16 cellular contexts compared by ENCODE assay signal in the genomic region with DNA sequence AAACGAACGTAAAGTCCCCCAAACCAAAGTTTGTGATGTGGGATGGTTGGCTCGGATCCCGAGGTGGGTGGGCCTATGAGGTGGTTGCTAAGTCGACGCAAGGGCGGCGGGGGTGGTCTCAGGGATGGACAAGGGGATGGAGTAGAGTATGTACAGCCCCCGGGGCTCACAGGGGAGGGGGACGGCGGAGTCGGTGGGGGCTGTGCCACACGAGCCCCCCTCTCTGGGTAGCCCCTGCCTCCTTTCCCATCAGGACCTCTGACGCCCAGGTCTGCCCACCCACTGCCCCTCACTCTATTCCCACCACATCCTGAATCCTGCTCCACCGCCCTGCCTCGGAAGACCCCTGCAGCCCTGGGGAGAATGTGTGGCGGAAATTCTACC. TPM values are rescaled to one million over a fixed set of nuclear protein-coding genes. Genes with fewer than 3 reads are reported as not detected.
DNase-seq lines count a peak whose midpoint lies in the region; ATAC-seq, FAIRE-seq and TF ChIP-seq lines count a peak whose summit lies in the region.
"Had no signal": no experiment of that assay in that cellular context is flagged by ENCODE, and none has a peak within 500 bp of the region (broad histone marks: within the 10 kb centered on the region; RNA-seq: fewer than 3 reads in every experiment).

No MANE protein-coding gene starts in this region.

- no peaks in the 10 kb centered on the region for H3K79me2 ChIP-seq in SK-N-SH (ENCODE audit: insufficient read depth)
- H3K79me2 ChIP-seq in endothelial cell of umbilical vein (ENCODE audit: control insufficient read depth, insufficient read depth, low read length): no peaks in the 10 kb centered on the region

- H3K27me3 Mint-ChIP-seq in osteocyte (ENCODE audit: unreplicated experiment): no peaks in the 10 kb centered on the region

- WGBS in SK-N-SH (ENCODE audit: low lambda C conversion rate): 89% methylated on average over 17 of the region's 17 CpGs

- H3F3A ChIP-seq in SK-N-SH (replicated peaks; ENCODE audit: insufficient read depth): no peaks in the 10 kb centered on the region

- TF ChIP-seq RAD21 in SK-N-SH (IDR thresholded peaks at IDR 0.05; ENCODE audit: low read length): no peak

- BruUV-seq in endothelial cell of umbilical vein (replicated peaks; lab: Mats Ljungman, UMichigan): TSS peak; percentile 28

- H3K27ac Mint-ChIP-seq in osteocyte (ENCODE audit: unreplicated experiment): peak overlapping the region; percentile 38

- POLR2A ChIA-PET in SK-N-SH (lab: Yijun Ruan, JAX): interaction anchor here (0.8 kb wide), 2 partner anchors 17 to 39 kb away, joined by 3 to 4 read pairs; no protein-coding TSS in a partner anchor
- POLR2A ChIA-PET in endothelial cell of umbilical vein (lab: Charles Lee): no interaction called here

- no peak overlapping the region for H3K4me2 ChIP-seq in SK-N-SH
- H3K4me2 ChIP-seq in endothelial cell of umbilical vein (ENCODE audit: insufficient read depth, low read length): no peak overlapping the region

- H3K4me1 ChIP-seq in SK-N-SH (ENCODE audit: control insufficient read depth in 1 of 2, insufficient read depth in 2 of 2, low read depth in 1 of 2, low read length in 1 of 2) (peaks cover 0 to 8% of the 10 kb centered on the region in 2 experiments; a peak in 1 of 4 replicates), endothelial cell of umbilical vein (ENCODE audit: control insufficient read depth, extremely low read depth, insufficient read depth, low read length) (no peaks in the 10 kb centered on the region)

- TF ChIP-seq EP300 in SK-N-SH (IDR thresholded peaks at IDR 0.05; ENCODE audit: borderline replicate concordance in 1 of 2, low read depth in 1 of 2, low read length in 1 of 2): no peak

- H3K36me3 Mint-ChIP-seq in osteocyte (ENCODE audit: unreplicated experiment): peaks cover 15% of the 10 kb centered on the region

- peaks cover 4% of the 10 kb centered on the region for H3K4me1 Mint-ChIP-seq in osteocyte (ENCODE audit: unreplicated experiment)

- H3K9me3 ChIP-seq in SK-N-SH (no peaks in the 10 kb centered on the region), endothelial cell of umbilical vein (replicated peaks; ENCODE audit: control insufficient read depth, insufficient read depth, low read length) (no peaks in the 10 kb centered on the region)
- H3K9me3 ChIP-seq: Peyer's patch had no signal

- no peak for TF ChIP-seq CTCF in SK-N-SH (IDR thresholded peaks at IDR 0.05)
- TF ChIP-seq CTCF in endothelial cell of umbilical vein (IDR thresholded peaks at IDR 0.05; ENCODE audit: extremely low read depth in 1 of 2, insufficient read depth in 1 of 2, low read depth in 1 of 2, low read length in 2 of 2): no peak
- TF ChIP-seq CTCF in osteocyte (IDR thresholded peaks at IDR 0.05): no peak

- dilution Hi-C loops in endothelial cell of umbilical vein (cut with MboI; ENCODE audit: extremely low pct_ligation_motif_present, low sequenced_read_pairs): loop anchor here (25.0 kb wide), 1 partner anchor 124 kb away; no protein-coding TSS in a partner anchor

- H3K27ac ChIP-seq in SK-N-SH (ENCODE audit: low read depth in 2 of 2, low read length in 1 of 2) (no peak overlapping the region), endothelial cell of umbilical vein (ENCODE audit: insufficient read depth, low read depth, low read length) (no peak overlapping the region)

- no peak for FAIRE-seq in endothelial cell of umbilical vein (lab: Jason Lieb, UNC)
- FAIRE-seq: GM18507 had no signal

- peak; percentile 44 for DNase-seq in SK-N-SH
- no peak for DNase-seq in endothelial cell of umbilical vein (ENCODE audit: low read depth, low spot score)
- no peak for DNase-seq in osteocyte (ENCODE audit: extremely low spot score, unreplicated experiment)
- no peak for DNase-seq in stimulated activated CD4-positive, alpha-beta T cell treated with anti-CD3 and anti-CD28 coated beads, Interleukin-2, amount 100 ng/mL, for 48 hours
- DNase-seq in NCI-H1092 (lab: John Stamatoyannopoulos, UW): no peak
- DNase-seq in Right ventricle myocardium superior: no peak
- DNase-seq: 8988T, NCI-H1048, NCI-H1694 treated with DMSO at 0.1 percent for 48 hours, NCI-H510A, Peyer's patch, SIG-M5 had no signal

- no peaks in the 10 kb centered on the region for H3K9me1 ChIP-seq in endothelial cell of umbilical vein (replicated peaks; ENCODE audit: control insufficient read depth, extremely low read depth, insufficient read depth, low read length)

- H3K9me2 ChIP-seq in SK-N-SH: no peaks in the 10 kb centered on the region

- no peak for TF ChIP-seq POLR2A in endothelial cell of umbilical vein (IDR thresholded peaks at IDR 0.05; ENCODE audit: low read depth, low read length)

- H3K9ac ChIP-seq in SK-N-SH (no peak overlapping the region), endothelial cell of umbilical vein (replicated peaks; ENCODE audit: extremely low read depth, insufficient read depth, low read length) (no peak overlapping the region)

- H3K4me3 ChIP-seq in SK-N-SH (ENCODE audit: low read depth in 2 of 2, low read length in 1 of 2) (no peak overlapping the region), endothelial cell of umbilical vein (replicated peaks in 1 of 3; ENCODE audit: insufficient read depth in 1 of 3, low read depth in 1 of 3, low read length in 3 of 3) (no peak overlapping the region)
- H3K4me3 ChIP-seq: Peyer's patch had no signal

- H3K36me3 ChIP-seq in SK-N-SH (replicated peaks in 1 of 2; ENCODE audit: control insufficient read depth in 1 of 2, insufficient read depth in 2 of 2, low read length in 1 of 2) (peaks cover 12 to 29% of the 10 kb centered on the region in 2 experiments), endothelial cell of umbilical vein (ENCODE audit: control insufficient read depth in 2 of 2, extremely low read depth in 1 of 2, insufficient read depth in 2 of 2, low read length in 2 of 2) (peaks cover 4 to 20% of the 10 kb centered on the region in 2 experiments)

- no peak for ATAC-seq in SK-N-SH treated with all-trans-retinoic acid at 6 μM for 48 hours
- no peak for ATAC-seq in GM19467 (IDR thresholded peaks at IDR 0.05; ENCODE audit: unreplicated experiment)
- no peak for ATAC-seq in Right ventricle myocardium superior (ENCODE audit: poor library complexity)

- no peak overlapping the region for H2AFZ ChIP-seq in SK-N-SH (ENCODE audit: low read depth)
- no peak overlapping the region for H2AFZ ChIP-seq in endothelial cell of umbilical vein (ENCODE audit: low read depth, low read length)

- H3K27me3 ChIP-seq in SK-N-SH (ENCODE audit: insufficient read depth) (no peaks in the 10 kb centered on the region), endothelial cell of umbilical vein (ENCODE audit: control insufficient read depth in 2 of 2, insufficient read depth in 2 of 2, low read length in 2 of 2) (no peaks in the 10 kb centered on the region)
- H3K27me3 ChIP-seq: Peyer's patch had no signal

- CTCF ChIA-PET in SK-N-SH (lab: Yijun Ruan, JAX) (no interaction called here), endothelial cell of umbilical vein (lab: Charles Lee) (interaction anchor here (1.0 to 1.7 kb wide), 3 partner anchors 8 to 110 kb away, joined by 3 to 6 read pairs (median 4); no protein-coding TSS in a partner anchor)

- H3K4me3 Mint-ChIP-seq in osteocyte (ENCODE audit: unreplicated experiment): no peak overlapping the region

- H3K9me3 Mint-ChIP-seq in osteocyte (ENCODE audit: unreplicated experiment): no peaks in the 10 kb centered on the region

- intact Hi-C loops in endothelial cell of umbilical vein (cut with micrococcal nuclease) (no loop called here), Right ventricle myocardium superior (cut with DNase I) (no loop called here)

- peaks cover 13% of the 10 kb centered on the region for H4K20me1 ChIP-seq in SK-N-SH (ENCODE audit: insufficient read depth)
- H4K20me1 ChIP-seq in endothelial cell of umbilical vein (replicated peaks; ENCODE audit: control insufficient read depth, extremely low read depth, insufficient read depth, low read length): no peaks in the 10 kb centered on the region

TF ChIP-seq in SK-N-SH, 30 proteins besides CTCF, POLR2A, EP300 and RAD21 (continues in another document):
- TF ChIP-seq TEAD4 (IDR thresholded peaks at IDR 0.05; ENCODE audit: borderline replicate concordance, insufficient read depth): no peak
- no peak for TF ChIP-seq MEF2A (IDR thresholded peaks at IDR 0.05; ENCODE audit: borderline replicate concordance, low read depth)

TF ChIP-seq in endothelial cell of umbilical vein, 7 proteins besides CTCF, POLR2A, EP300 and RAD21:
- TF ChIP-seq POLR2AphosphoS5 (IDR thresholded peaks at IDR 0.05; ENCODE audit: insufficient read depth, low read depth, low read length) (peak; percentile 36), GATA2 (IDR thresholded peaks at IDR 0.05; ENCODE audit: insufficient read depth, insufficient read length, low read depth, low read length) (no peak)

RNA-seq across cellular contexts. Expression of a gene that starts 15.2 kb away (rescaled TPM):
- 0.18 and 0.19 TPM in 2 replicates for polyA plus RNA-seq in SK-N-SH (2012; rRNA removed)
- polyA plus RNA-seq in SK-N-SH (2012; cell fraction: cytosol; rRNA removed): 0.17 and 0.26 TPM in 2 replicates
- polyA plus RNA-seq in SK-N-SH (2012; cell fraction: nucleus; rRNA removed): 0.27 and 0.36 TPM in 2 replicates
- 0.23 and 0.97 TPM in 2 replicates for total RNA-seq in endothelial cell of umbilical vein
- 0.88 and 1.0 TPM in 2 replicates for polyA plus RNA-seq in endothelial cell of umbilical vein
- 0.52 and 0.86 TPM in 2 replicates for polyA plus RNA-seq in endothelial cell of umbilical vein (2011; cell fraction: cytosol; rRNA removed)
- polyA plus RNA-seq in endothelial cell of umbilical vein (2011; cell fraction: nucleus; rRNA removed): 1.0 and 1.1 TPM in 2 replicates
- polyA plus RNA-seq in endothelial cell of umbilical vein (2012): 0.15 and 0.37 TPM in 2 replicates
- polyA minus RNA-seq in endothelial cell of umbilical vein: 0.15 TPM in 1 of 2 replicates, not detected in the other
- polyA minus RNA-seq in endothelial cell of umbilical vein (2011; cell fraction: cytosol; rRNA and poly(A)+ RNA removed): not detected
- 0.34 and 0.53 TPM in 2 replicates for polyA minus RNA-seq in endothelial cell of umbilical vein (2011; cell fraction: nucleus; rRNA and poly(A)+ RNA removed)
- 12.7 and 14.3 TPM in 2 replicates for total RNA-seq in osteocyte
- 1.6 TPM for total RNA-seq in Right ventricle myocardium superior
- total RNA-seq: HT1080 had no signal

RNA-seq across cellular contexts. Expression of a gene that starts 24.3 kb away (rescaled TPM):
- polyA plus RNA-seq in SK-N-SH (2012; rRNA removed) (41.3 and 54.1 TPM in 2 replicates), endothelial cell of umbilical vein (38.4 and 41.3 TPM in 2 replicates)
- polyA plus RNA-seq in SK-N-SH (2012; cell fraction: cytosol; rRNA removed): 25.3 and 37.7 TPM in 2 replicates
- 114 and 150 TPM in 2 replicates for polyA plus RNA-seq in SK-N-SH (2012; cell fraction: nucleus; rRNA removed)
- total RNA-seq in endothelial cell of umbilical vein (37.6 and 42.3 TPM in 2 replicates), osteocyte (156 and 169 TPM in 2 replicates), Right ventricle myocardium superior (74.1 TPM)
- 32.0 and 51.0 TPM in 2 replicates for polyA plus RNA-seq in endothelial cell of umbilical vein (2011; cell fraction: cytosol; rRNA removed)
- 55.2 and 60.0 TPM in 2 replicates for polyA plus RNA-seq in endothelial cell of umbilical vein (2011; cell fraction: nucleus; rRNA removed)
- 39.0 and 64.5 TPM in 2 replicates for polyA plus RNA-seq in endothelial cell of umbilical vein (2012)
- 13.4 and 35.5 TPM in 2 replicates for polyA minus RNA-seq in endothelial cell of umbilical vein
- polyA minus RNA-seq in endothelial cell of umbilical vein (2011; cell fraction: cytosol; rRNA and poly(A)+ RNA removed): 42.5 TPM
- 20.4 and 36.5 TPM in 2 replicates for polyA minus RNA-seq in endothelial cell of umbilical vein (2011; cell fraction: nucleus; rRNA and poly(A)+ RNA removed)
